In genomic region chr6:136792945-136793289, GRCh38 we compare ENCODE assay signal across 8 cellular contexts. TPM values are rescaled to one million over a fixed set of nuclear protein-coding genes. Genes with fewer than 3 reads are reported as not detected.
A peak's percentile ranks its signal among the peaks of the same experiment; 100 is the strongest.
DNase-seq lines count a peak whose midpoint lies in the region; ATAC-seq and TF ChIP-seq lines count a peak whose summit lies in the region.

No MANE protein-coding gene starts in this region.

- BruUV-seq in A673 (replicated peaks; lab: Mats Ljungman, UMichigan) = no TSS peak

- peak; percentile 93 for TF ChIP-seq CTCF in A673 (conservative IDR thresholded peaks at IDR 0.05; ENCODE audit: low read depth, low read length)
- peak; percentile 76 for TF ChIP-seq CTCF in VCaP (conservative IDR thresholded peaks at IDR 0.05)

- intact Hi-C loops in A673 (cut with micrococcal nuclease; ENCODE audit: unreplicated experiment) = loop anchor here (1.0 to 10.0 kb wide), 4 partner anchors 149 to 508 kb away; partner anchors contain the start of gene BCLAF1

- peak overlapping the region; percentile 80 for H3K4me3 ChIP-seq in A673 (ENCODE audit: low read depth, low read length, poor library complexity, severe bottlenecking)

- H3K27ac Mint-ChIP-seq in immature natural killer cell = peak overlapping the region; percentile 85 to 95 (median 94)

- H3K27me3 Mint-ChIP-seq in immature natural killer cell (ENCODE audit: low read depth in 3 of 3) = peaks cover 2 to 9% (median 9%) of the 10 kb centered on the region in 3 donors

- H3K4me3 Mint-ChIP-seq in immature natural killer cell = peak overlapping the region; percentile 93 to 99 (median 94)

- H3K36me3 ChIP-seq in A673 (ENCODE audit: insufficient read depth, low read length, poor library complexity, severe bottlenecking) = no peaks in the 10 kb centered on the region

- H3K27me3 ChIP-seq in A673 (replicated peaks; ENCODE audit: insufficient read depth, low read depth, low read length, poor library complexity) = no peaks in the 10 kb centered on the region

- H3K4me1 ChIP-seq in A673 (ENCODE audit: insufficient read depth, low read length, poor library complexity, severe bottlenecking) = peaks cover 5% of the 10 kb centered on the region

- ATAC-seq in GM18858 (IDR thresholded peaks at IDR 0.05; ENCODE audit: unreplicated experiment) = peak; percentile 29
- ATAC-seq in HG03064 (IDR thresholded peaks at IDR 0.05; ENCODE audit: low read depth, unreplicated experiment) = peak; percentile 53

- DNase-seq in A673 (ENCODE audit: low spot score) = peak; percentile 96
- DNase-seq in NCI-H2171 (lab: John Stamatoyannopoulos, UW) = peak; percentile 82
- peak; percentile 20 to 87 for DNase-seq in T47D (ENCODE audit: low read depth in 1 of 2, low spot score in 1 of 2)
- DNase-seq in immature natural killer cell = peak; percentile 89 to 91 (median 89)
- peak; percentile 83 to 94 for DNase-seq in stimulated activated CD4-positive, alpha-beta T cell treated with anti-CD3 and anti-CD28 coated beads, Interleukin-12 subunit alpha, Interleukin-12 subunit beta, amount 100 ng/mL, for 24 hours (ENCODE audit: low read depth in 2 of 2)

- in situ Hi-C loops in T47D (cut with HindIII; ENCODE audit: low pct_unique_long_range_greater_than_20kb, low sequenced_read_pairs) = no loop called here

- peaks cover 38 to 44% of the 10 kb centered on the region in 2 donors for H3K4me1 Mint-ChIP-seq in immature natural killer cell

- H3K36me3 Mint-ChIP-seq in immature natural killer cell = peaks cover 0 to 5% (median 2%) of the 10 kb centered on the region in 3 donors

- POLR2A ChIA-PET in A673 (lab: Charles Lee; ENCODE audit: low non-redundant PET) = no interaction called here

- H3K27ac ChIP-seq in A673 (ENCODE audit: low read depth, low read length, poor library complexity, severe bottlenecking) (peak overlapping the region; percentile 57), VCaP (peak overlapping the region; percentile 98)

- no peaks in the 10 kb centered on the region for H3K9me3 ChIP-seq in A673 (ENCODE audit: low read depth, low read length, poor library complexity, severe bottlenecking)

- H3K9me3 Mint-ChIP-seq in immature natural killer cell = peaks cover 0 to 4% (median 0%) of the 10 kb centered on the region in 6 donors

- CTCF ChIA-PET in A673 (lab: Charles Lee) = interaction anchor here (0.7 to 1.7 kb wide), 4 partner anchors 11 to 183 kb away, joined by 3 to 38 read pairs (median 4); no protein-coding TSS in a partner anchor

RNA-seq across cellular contexts. Expression of gene MAP3K5, which starts 0.6 kb away (rescaled TPM):
- total RNA-seq in A673 (2021) = 4.9 and 5.4 TPM in 2 replicates
- 10 to 100 TPM in 1 of 3 donors, 1 to 10 TPM in 2; 5.5 to 13.8 (median 6.2) TPM for polyA plus RNA-seq in immature natural killer cell

RNA-seq across cellular contexts. Expression of gene PEX7, which starts 29.5 kb away (rescaled TPM):
- total RNA-seq in A673 (2021) = 6.2 and 7.4 TPM in 2 replicates
- 1 to 10 TPM; 2.2 to 3.9 (median 2.9) TPM for polyA plus RNA-seq in immature natural killer cell

Comparison
In these comparisons a context has a peak if more than half of its experiments do, and no peak if none do; other contexts are left out.
1. Peak in every context shown above with its lines: DNase-seq, ATAC-seq, H3K4me3 ChIP-seq and H3K27ac ChIP-seq.